Comparison of ENCODE assay signal across 9 cellular contexts in the genomic region with DNA sequence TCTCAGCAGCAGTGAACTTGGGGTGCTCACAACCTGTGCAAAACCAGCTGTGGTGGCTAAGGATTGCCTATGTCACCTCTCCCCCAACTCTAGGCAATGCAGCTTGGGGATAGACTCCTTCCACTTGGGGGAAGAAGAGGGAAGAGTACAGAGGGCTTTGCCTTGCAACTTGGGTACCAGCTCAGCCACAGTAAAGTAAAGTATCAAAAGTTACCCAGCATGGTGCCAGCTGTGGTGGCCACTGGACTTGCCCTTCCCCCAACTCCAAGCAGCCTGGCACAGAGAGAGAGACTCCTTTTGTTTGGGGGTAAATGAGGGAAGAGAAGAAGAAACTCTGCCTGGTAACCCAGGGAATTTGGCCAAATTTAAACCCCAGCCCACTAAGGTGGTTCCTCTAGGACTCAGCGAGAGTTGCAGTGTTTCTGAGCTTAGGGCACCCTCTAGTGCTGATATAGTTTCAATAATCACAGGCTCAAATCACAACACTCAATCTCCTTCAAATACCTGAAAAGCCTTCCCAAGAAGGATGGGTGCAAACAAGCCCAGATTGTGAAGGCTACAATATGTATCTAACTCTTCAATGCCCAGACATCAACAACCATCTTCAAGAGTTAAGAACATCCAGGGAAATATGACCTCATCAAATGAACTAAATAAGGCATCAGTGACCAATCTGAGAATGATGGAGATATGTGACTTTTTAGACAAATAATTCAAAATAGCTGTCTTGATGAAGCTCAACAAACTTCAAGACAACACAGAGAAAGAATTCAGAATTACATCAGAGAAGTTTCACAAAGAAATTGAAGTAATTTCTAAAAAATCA. TPM values are rescaled to one million over a fixed set of nuclear protein-coding genes. Genes with fewer than 3 reads are reported as not detected.
DNase-seq lines count a peak whose midpoint lies in the region; TF ChIP-seq lines count a peak whose summit lies in the region.
"Had no signal": no experiment of that assay in that cellular context is flagged by ENCODE, and none has a peak within 500 bp of the region (broad histone marks: within the 10 kb centered on the region; RNA-seq: fewer than 3 reads in every experiment).

No MANE protein-coding gene starts in this region.

- peak; percentile 56 for TF ChIP-seq CTCF in progenitor cell of endocrine pancreas (IDR thresholded peaks at IDR 0.05; ENCODE audit: unreplicated experiment)

- peak; percentile 16 for DNase-seq in NCI-H1092 treated with DMSO at 0.1 percent for 48 hours (lab: John Stamatoyannopoulos, UW)
- no peak for DNase-seq in NCI-H1092 (lab: John Stamatoyannopoulos, UW)
- peak; percentile 2 for DNase-seq in NCI-H2196 treated with DMSO at 0.1 percent for 48 hours (lab: John Stamatoyannopoulos, UW; ENCODE audit: unreplicated experiment)
- DNase-seq in dermis blood vessel endothelial cell: peak; percentile 36
- no peak for DNase-seq in progenitor cell of endocrine pancreas (ENCODE audit: low spot score, unreplicated experiment)
- no peak for DNase-seq in NK-92 treated with Interleukin-12 subunit alpha and Interleukin-12 subunit beta, amount 100 ng/mL, for 24 hours (lab: John Stamatoyannopoulos, UW)
- DNase-seq in caudate nucleus (lab: John Stamatoyannopoulos, UW): no peak
- no peak for DNase-seq in COLO668 (lab: John Stamatoyannopoulos, UW; ENCODE audit: unreplicated experiment)

- no peaks in the 10 kb centered on the region for H3K36me3 Mint-ChIP-seq in progenitor cell of endocrine pancreas (ENCODE audit: insufficient read depth)

- no peak overlapping the region for H3K27ac Mint-ChIP-seq in progenitor cell of endocrine pancreas

- H3K27ac ChIP-seq in caudate nucleus (ENCODE audit: low read depth, low read length): no peak overlapping the region
- H3K27ac ChIP-seq: neutrophil had no signal

- no peaks in the 10 kb centered on the region for H3K4me1 Mint-ChIP-seq in progenitor cell of endocrine pancreas (ENCODE audit: low read depth)

- no peak overlapping the region for H3K4me3 Mint-ChIP-seq in progenitor cell of endocrine pancreas (ENCODE audit: low read depth)

- no peaks in the 10 kb centered on the region for H3K9me3 Mint-ChIP-seq in progenitor cell of endocrine pancreas (ENCODE audit: low read depth)

- peaks cover 51% of the 10 kb centered on the region for H3K27me3 Mint-ChIP-seq in progenitor cell of endocrine pancreas

RNA-seq across cellular contexts. Expression of a gene that starts 7.6 kb away (rescaled TPM):
- total RNA-seq in dermis blood vessel endothelial cell: not detected in 2 replicates
- total RNA-seq in progenitor cell of endocrine pancreas: not detected in 2 replicates

RNA-seq across cellular contexts. Expression of a gene that starts 30.0 kb away (rescaled TPM):
- total RNA-seq in dermis blood vessel endothelial cell: not detected in 2 replicates
- not detected in 2 replicates for total RNA-seq in progenitor cell of endocrine pancreas

RNA-seq across cellular contexts. Expression of a gene that starts 38.0 kb away (rescaled TPM):
- not detected in 2 replicates for total RNA-seq in dermis blood vessel endothelial cell
- not detected in 2 replicates for total RNA-seq in progenitor cell of endocrine pancreas

Comparison
In these comparisons a context has a peak if more than half of its experiments do, and no peak if none do; other contexts are left out.
1. DNase-seq: peak in NCI-H1092 treated with DMSO at 0.1 percent for 48 hours (single experiment), NCI-H2196 treated with DMSO at 0.1 percent for 48 hours (single experiment) and dermis blood vessel endothelial cell (single experiment); none in NCI-H1092 (single experiment), progenitor cell of endocrine pancreas (single experiment), NK-92 treated with Interleukin-12 subunit alpha and Interleukin-12 subunit beta, amount 100 ng/mL, for 24 hours (single experiment), caudate nucleus (0 of 61) and COLO668 (single experiment).